Comparison of ENCODE assay signal across 1 cellular context in genomic region chr11:44028401-44028800, GRCh38.
TF ChIP-seq lines count a peak whose summit lies in the region.

No MANE protein-coding gene starts in this region.

TF ChIP-seq in H1, 55 proteins besides CTCF, POLR2A, EP300 and RAD21:
- TF ChIP-seq POLR2AphosphoS5 (IDR thresholded peaks at IDR 0.05; ENCODE audit: low read depth, low read length), result no peak
- no peak for TF ChIP-seq SAP30 (IDR thresholded peaks at IDR 0.05; ENCODE audit: insufficient read depth, insufficient replicate concordance, low read length)
- TF ChIP-seq BRCA1 (IDR thresholded peaks at IDR 0.05; ENCODE audit: low read depth, low read length), result no peak
- no peak for TF ChIP-seq JUN (IDR thresholded peaks at IDR 0.05; ENCODE audit: low read depth, low read length)
- no peak for TF ChIP-seq SP1 (IDR thresholded peaks at IDR 0.05; ENCODE audit: low read depth, low read length)
- no peak for TF ChIP-seq TCF12 (IDR thresholded peaks at IDR 0.05; ENCODE audit: low read depth, low read length)
- TF ChIP-seq BACH1 (IDR thresholded peaks at IDR 0.05; ENCODE audit: low read length), result no peak
- no peak for TF ChIP-seq CHD2 (IDR thresholded peaks at IDR 0.05; ENCODE audit: low read length)
- no peak for TF ChIP-seq KDM5A (IDR thresholded peaks at IDR 0.05; ENCODE audit: low read length)
- TF ChIP-seq NRF1 (IDR thresholded peaks at IDR 0.05; ENCODE audit: low read depth, low read length), result no peak
- no peak for TF ChIP-seq CHD1 (IDR thresholded peaks at IDR 0.05; ENCODE audit: low read depth, low read length)
- TF ChIP-seq SIX5 (IDR thresholded peaks at IDR 0.05; ENCODE audit: low read depth, low read length), result no peak
- no peak for TF ChIP-seq PHF8 (conservative IDR thresholded peaks at IDR 0.05; ENCODE audit: low read depth, low read length)
- no peak for TF ChIP-seq BCL11A (IDR thresholded peaks at IDR 0.05; ENCODE audit: low read depth in 2 of 2, low read length in 2 of 2)
- no peak for TF ChIP-seq SIRT6 (IDR thresholded peaks at IDR 0.05; ENCODE audit: low read length)
- TF ChIP-seq GTF2F1 (IDR thresholded peaks at IDR 0.05; ENCODE audit: borderline replicate concordance, low read depth, low read length), result no peak
- TF ChIP-seq CBX8 (IDR thresholded peaks at IDR 0.05; ENCODE audit: borderline replicate concordance, low read depth, low read length), result no peak
- no peak for TF ChIP-seq ZNF274 (IDR thresholded peaks at IDR 0.05; ENCODE audit: borderline replicate concordance, extremely low read depth, low read length)
TF ChIP-seq in H1: peak in this region for 0.
